In genomic region chr6:32761084-32761483, GRCh38 we compare ENCODE assay signal across 35 cellular contexts. TPM values are rescaled to one million over a fixed set of nuclear protein-coding genes. Genes with fewer than 3 reads are reported as not detected.
DNase-seq lines count a peak whose midpoint lies in the region; ATAC-seq, FAIRE-seq and TF ChIP-seq lines count a peak whose summit lies in the region.
"Had no signal": no experiment of that assay in that cellular context is flagged by ENCODE, and none has a peak within 500 bp of the region (broad histone marks: within the 10 kb centered on the region; RNA-seq: fewer than 3 reads in every experiment).

No MANE protein-coding gene starts in this region.

- no peak for TF ChIP-seq RAD21 in SK-N-SH (IDR thresholded peaks at IDR 0.05; ENCODE audit: low read length)

- no peaks in the 10 kb centered on the region for H3K9me3 Mint-ChIP-seq in activated CD8-positive, alpha-beta memory T cell treated with anti-CD3 and anti-CD28 coated beads, Interleukin-2, amount 10 ng/mL, durations not matched to agents 7 days and 5 days (ENCODE audit: low read depth)
- no peaks in the 10 kb centered on the region for H3K9me3 Mint-ChIP-seq in stimulated activated naive B cell treated with anti-CD40 and anti-IgM and Interleukin-4, amounts not matched to agents 10 μg/mL and 1 μg/mL and 100 μg/mL, for 72 hours
- H3K9me3 Mint-ChIP-seq: activated CD4-positive, alpha-beta memory T cell treated with anti-CD3 and anti-CD28 coated beads for 36 hours; CD4-positive, alpha-beta memory T cell; T-helper 1 cell treated with Interleukin-12 subunit alpha and Interleukin-12 subunit beta and Interleukin-4 antibody, amounts not matched to agents 30 μg/mL and 1 μg/mL, for 36 hours had no signal

- no peak for TF ChIP-seq CTCF in kidney (IDR thresholded peaks at IDR 0.05; ENCODE audit: borderline replicate concordance, extremely low read depth, insufficient read depth)
- TF ChIP-seq CTCF in SK-N-SH (IDR thresholded peaks at IDR 0.05), result no peak
- TF ChIP-seq CTCF in psoas muscle (IDR thresholded peaks at IDR 0.05), result no peak

- FAIRE-seq in kidney (lab: Jason Lieb, UNC), result no peak
- FAIRE-seq: GM12892, H54, HTR-8/SVneo, K562 had no signal

- POLR2A ChIA-PET in SK-N-SH (lab: Yijun Ruan, JAX), result no interaction called here

- H3K27ac ChIP-seq in kidney (ENCODE audit: low read depth in 2 of 2, low read length in 2 of 2) (no peak overlapping the region), SK-N-SH (ENCODE audit: low read depth in 2 of 2, low read length in 1 of 2) (no peak overlapping the region), psoas muscle (no peak overlapping the region)
- H3K27ac ChIP-seq: ascending aorta, colonic mucosa, epithelial cell of prostate, prostate gland, sigmoid colon, SK-N-MC, suprapubic skin had no signal

- peaks cover 2% of the 10 kb centered on the region for H3K4me1 Mint-ChIP-seq in activated CD8-positive, alpha-beta memory T cell treated with anti-CD3 and anti-CD28 coated beads, Interleukin-2, amount 10 ng/mL, durations not matched to agents 7 days and 5 days
- H3K4me1 Mint-ChIP-seq in T-helper 17 cell, result peaks cover 5% of the 10 kb centered on the region
- no peaks in the 10 kb centered on the region for H3K4me1 Mint-ChIP-seq in stimulated activated naive B cell treated with anti-CD40 and anti-IgM and Interleukin-4, amounts not matched to agents 10 μg/mL and 1 μg/mL and 100 μg/mL, for 72 hours

- H3K36me3 ChIP-seq in kidney (ENCODE audit: control insufficient read depth in 1 of 2, insufficient read depth in 2 of 2, low read length in 2 of 2), result no peaks in the 10 kb centered on the region
- no peaks in the 10 kb centered on the region for H3K36me3 ChIP-seq in SK-N-SH (replicated peaks in 1 of 2; ENCODE audit: control insufficient read depth in 1 of 2, insufficient read depth in 2 of 2, low read length in 1 of 2)
- no peaks in the 10 kb centered on the region for H3K36me3 ChIP-seq in psoas muscle (ENCODE audit: insufficient read depth in 1 of 2, low read depth in 1 of 2)
- H3K36me3 ChIP-seq: ascending aorta, colonic mucosa, prostate gland, sigmoid colon, suprapubic skin had no signal

- CTCF ChIA-PET in activated CD8-positive, alpha-beta memory T cell treated with anti-CD3 and anti-CD28 coated beads, Interleukin-2, amount 10 ng/mL, durations not matched to agents 7 days and 5 days (lab: Charles Lee), result interaction anchor here (1.3 kb wide), 1 partner anchor 239 kb away, joined by 3 read pairs; no protein-coding TSS in a partner anchor
- CTCF ChIA-PET in SK-N-SH (lab: Yijun Ruan, JAX), result interaction anchor here (1.7 kb wide), 1 partner anchor 25 kb away, joined by 5 read pairs; no protein-coding TSS in a partner anchor

- intact Hi-C loops in kidney (cut with DNase I) (no loop called here), psoas muscle (cut with DNase I) (no loop called here)

- peaks cover 34% of the 10 kb centered on the region; the same call in 1 of the 2 replicates for H3K27me3 ChIP-seq in SK-N-SH (ENCODE audit: insufficient read depth)
- peaks cover 4 to 20% (median 13%) of the 10 kb centered on the region in 3 donors for H3K27me3 ChIP-seq in psoas muscle (ENCODE audit: insufficient read depth in 3 of 3, low read length in 2 of 3)
- H3K27me3 ChIP-seq: ascending aorta, colonic mucosa had no signal

- no peak overlapping the region for H2AFZ ChIP-seq in SK-N-SH (ENCODE audit: low read depth)

- H3K4me2 ChIP-seq in SK-N-SH, result no peak overlapping the region

- H3K4me1 ChIP-seq in kidney (ENCODE audit: control insufficient read depth in 1 of 2, insufficient read depth in 1 of 2, low read depth in 1 of 2, low read length in 2 of 2), result no peaks in the 10 kb centered on the region
- H3K4me1 ChIP-seq in SK-N-SH (ENCODE audit: control insufficient read depth in 1 of 2, insufficient read depth in 2 of 2, low read depth in 1 of 2, low read length in 1 of 2), result no peaks in the 10 kb centered on the region
- no peaks in the 10 kb centered on the region for H3K4me1 ChIP-seq in psoas muscle
- H3K4me1 ChIP-seq: ascending aorta, colonic mucosa, prostate gland, sigmoid colon, suprapubic skin had no signal

- H3K27ac Mint-ChIP-seq in activated CD8-positive, alpha-beta memory T cell treated with anti-CD3 and anti-CD28 coated beads, Interleukin-2, amount 10 ng/mL, durations not matched to agents 7 days and 5 days, result no peak overlapping the region
- H3K27ac Mint-ChIP-seq in T-helper 17 cell, result no peak overlapping the region
- H3K27ac Mint-ChIP-seq in stimulated activated naive B cell treated with anti-CD40 and anti-IgM and Interleukin-4, amounts not matched to agents 10 μg/mL and 1 μg/mL and 100 μg/mL, for 72 hours, result peak overlapping the region; percentile 73
- H3K27ac Mint-ChIP-seq: activated CD4-positive, alpha-beta memory T cell treated with anti-CD3 and anti-CD28 coated beads for 36 hours; activated naive CD8-positive, alpha-beta T cell; T-helper 1 cell treated with Interleukin-12 subunit alpha and Interleukin-12 subunit beta and Interleukin-4 antibody, amounts not matched to agents 30 μg/mL and 1 μg/mL, for 36 hours had no signal

- no peak for TF ChIP-seq EP300 in SK-N-SH (IDR thresholded peaks at IDR 0.05; ENCODE audit: borderline replicate concordance in 1 of 2, low read depth in 1 of 2, low read length in 1 of 2)

- no peak overlapping the region for H3K4me3 Mint-ChIP-seq in activated CD8-positive, alpha-beta memory T cell treated with anti-CD3 and anti-CD28 coated beads, Interleukin-2, amount 10 ng/mL, durations not matched to agents 7 days and 5 days
- no peak overlapping the region for H3K4me3 Mint-ChIP-seq in T-helper 17 cell
- peak overlapping the region; percentile 62 to 72 for H3K4me3 Mint-ChIP-seq in stimulated activated naive B cell treated with anti-CD40 and anti-IgM and Interleukin-4, amounts not matched to agents 10 μg/mL and 1 μg/mL and 100 μg/mL, for 72 hours
- H3K4me3 Mint-ChIP-seq: activated CD4-positive, alpha-beta memory T cell treated with anti-CD3 and anti-CD28 coated beads for 36 hours; activated naive CD8-positive, alpha-beta T cell; T-helper 1 cell treated with Interleukin-12 subunit alpha and Interleukin-12 subunit beta and Interleukin-4 antibody, amounts not matched to agents 30 μg/mL and 1 μg/mL, for 36 hours had no signal

- H3K36me3 Mint-ChIP-seq in activated CD8-positive, alpha-beta memory T cell treated with anti-CD3 and anti-CD28 coated beads, Interleukin-2, amount 10 ng/mL, durations not matched to agents 7 days and 5 days, result no peaks in the 10 kb centered on the region
- H3K36me3 Mint-ChIP-seq in T-helper 17 cell (ENCODE audit: low read depth), result no peaks in the 10 kb centered on the region
- H3K36me3 Mint-ChIP-seq in stimulated activated naive B cell treated with anti-CD40 and anti-IgM and Interleukin-4, amounts not matched to agents 10 μg/mL and 1 μg/mL and 100 μg/mL, for 72 hours, result no peaks in the 10 kb centered on the region
- H3K36me3 Mint-ChIP-seq: activated CD4-positive, alpha-beta memory T cell treated with anti-CD3 and anti-CD28 coated beads for 36 hours; activated naive CD8-positive, alpha-beta T cell; CD4-positive, alpha-beta memory T cell had no signal

- no peak for DNase-seq in activated CD8-positive, alpha-beta memory T cell treated with anti-CD3 and anti-CD28 coated beads, Interleukin-2, amount 10 ng/mL, durations not matched to agents 7 days and 5 days
- DNase-seq in activated CD8-positive, alpha-beta memory T cell treated with anti-CD3 and anti-CD28 coated beads, Interleukin-2, amount 50 U/mL, for 4 hours, result no peak
- DNase-seq in T-helper 17 cell, result no peak
- peak; percentile 65 for DNase-seq in kidney
- no peak for DNase-seq in stimulated activated naive B cell treated with anti-CD40 and anti-IgM and Interleukin-4, amounts not matched to agents 10 μg/mL and 1 μg/mL and 100 μg/mL, for 72 hours
- DNase-seq in SK-N-SH, result no peak
- DNase-seq in psoas muscle, result no peak
- no peak for DNase-seq in activated gamma-delta T cell treated with Interleukin-2 at 50 U/mL for 16 hours
- DNase-seq: activated CD4-positive, alpha-beta memory T cell treated with anti-CD3 and anti-CD28 coated beads for 36 hours; activated effector memory CD4-positive, alpha-beta T cell treated with Interleukin-2 at 50 U/mL for 16 hours; colonic mucosa; effector CD8-positive, alpha-beta T cell; left colon; mesendoderm; NCI-H1092 treated with DMSO at 0.1 percent for 48 hours; NCI-H526; PC-3; sigmoid colon; stimulated activated CD4-positive, alpha-beta T cell treated with anti-CD3 and anti-CD28 coated beads, Interleukin-12 subunit alpha, Interleukin-12 subunit beta, amount 100 ng/mL, for 4 hours; stimulated activated CD4-positive, alpha-beta T cell treated with anti-CD3 and anti-CD28 coated beads, Interleukin-4, amount 100 ng/mL, for 1 hour had no signal

- H3K27me3 Mint-ChIP-seq in activated CD8-positive, alpha-beta memory T cell treated with anti-CD3 and anti-CD28 coated beads, Interleukin-2, amount 10 ng/mL, durations not matched to agents 7 days and 5 days, result peaks cover 52% of the 10 kb centered on the region
- peaks cover 74% of the 10 kb centered on the region for H3K27me3 Mint-ChIP-seq in T-helper 17 cell
- H3K27me3 Mint-ChIP-seq in stimulated activated naive B cell treated with anti-CD40 and anti-IgM and Interleukin-4, amounts not matched to agents 10 μg/mL and 1 μg/mL and 100 μg/mL, for 72 hours, result peaks cover 35 to 36% of the 10 kb centered on the region in 2 donors

- no peaks in the 10 kb centered on the region for H3K9me2 ChIP-seq in SK-N-SH

- no peak overlapping the region for H3K4me3 ChIP-seq in kidney (ENCODE audit: low read length in 2 of 2)
- H3K4me3 ChIP-seq in SK-N-SH (ENCODE audit: low read depth in 2 of 2, low read length in 1 of 2), result no peak overlapping the region
- H3K4me3 ChIP-seq in psoas muscle, result no peak overlapping the region
- H3K4me3 ChIP-seq: ascending aorta, colonic mucosa, K562, prostate gland, sigmoid colon, SK-N-MC, suprapubic skin had no signal

- no peaks in the 10 kb centered on the region for H3F3A ChIP-seq in SK-N-SH (replicated peaks; ENCODE audit: insufficient read depth)

- no peak overlapping the region for H3K9ac ChIP-seq in kidney (ENCODE audit: low read length in 2 of 2)
- no peak overlapping the region for H3K9ac ChIP-seq in SK-N-SH

- H4K20me1 ChIP-seq in SK-N-SH (ENCODE audit: insufficient read depth), result no peaks in the 10 kb centered on the region

- 27% methylated on average over 16 of the region's 16 CpGs for WGBS in SK-N-SH (ENCODE audit: low lambda C conversion rate)
- 81 to 86% (median 82%) methylated on average over 16 of the region's 16 CpGs for WGBS in psoas muscle, 3 donors

- peak; percentile 76 for ATAC-seq in activated CD8-positive, alpha-beta memory T cell treated with anti-CD3 and anti-CD28 coated beads, Interleukin-2, amount 10 ng/mL, durations not matched to agents 7 days and 5 days
- ATAC-seq in T-helper 17 cell (peak; percentile 76), psoas muscle (no peak)
- peak; percentile 68 for ATAC-seq in stimulated activated naive B cell treated with anti-CD40 and anti-IgM and Interleukin-4, amounts not matched to agents 10 μg/mL and 1 μg/mL and 100 μg/mL, for 72 hours (replicated peaks)
- ATAC-seq: K562, left colon, PC-3 had no signal

- H3K79me2 ChIP-seq in SK-N-SH (ENCODE audit: insufficient read depth), result no peaks in the 10 kb centered on the region

- no peaks in the 10 kb centered on the region for H3K9me3 ChIP-seq in T-helper 17 cell (ENCODE audit: control insufficient read depth, low read length, poor library complexity, severe bottlenecking)
- no peaks in the 10 kb centered on the region for H3K9me3 ChIP-seq in kidney (ENCODE audit: control insufficient read depth in 1 of 2, low read length in 2 of 2)
- H3K9me3 ChIP-seq in SK-N-SH, result no peaks in the 10 kb centered on the region
- no peaks in the 10 kb centered on the region for H3K9me3 ChIP-seq in psoas muscle
- H3K9me3 ChIP-seq: ascending aorta, colonic mucosa, prostate gland, sigmoid colon, suprapubic skin had no signal

RNA-seq across cellular contexts. Expression of gene HLA-DQB2, which starts 2.2 kb away (rescaled TPM):
- total RNA-seq in activated CD8-positive, alpha-beta memory T cell treated with anti-CD3 and anti-CD28 coated beads, Interleukin-2, amount 10 ng/mL, durations not matched to agents 7 days and 5 days, result 1 to 10 TPM; 2.9 to 4.2 TPM
- total RNA-seq in T-helper 17 cell (1 to 10 TPM; 1.1 to 8.3 TPM), kidney (15.1 TPM), psoas muscle (1 to 10 TPM in 2 of 4 donors, under 1 TPM in 1, not detected in 1; 0.38 to 1.2 (median 1.2) TPM)
- polyA plus RNA-seq in kidney (ENCODE audit: insufficient read depth, low read depth, low replicate concordance) (1.7 TPM), SK-N-SH (2012; rRNA removed) (not detected in 2 replicates), psoas muscle (not detected)
- polyA plus RNA-seq in SK-N-SH (2012; cell fraction: cytosol; rRNA removed), result not detected in 2 replicates
- polyA plus RNA-seq in SK-N-SH (2012; cell fraction: nucleus; rRNA removed), result not detected in 2 replicates
- total RNA-seq: A172; activated CD4-positive, alpha-beta memory T cell treated with anti-CD3 and anti-CD28 coated beads for 36 hours; CD4-positive, alpha-beta memory T cell; glomerular endothelial cell; K562; MCF 10A; PC-3 had no signal
- polyA plus RNA-seq: K562 had no signal

RNA-seq across cellular contexts. Expression of gene HLA-DQA2, which starts 19.9 kb away (rescaled TPM):
- total RNA-seq in activated CD8-positive, alpha-beta memory T cell treated with anti-CD3 and anti-CD28 coated beads, Interleukin-2, amount 10 ng/mL, durations not matched to agents 7 days and 5 days, result 10 to 100 TPM in 1 of 2 experiments, 1 to 10 TPM in 1; 4.9 to 11.6 TPM
- total RNA-seq in T-helper 17 cell (1 to 10 TPM in 1 of 2 donors, under 1 TPM in 1; 0.70 to 3.4 TPM), kidney (6.4 TPM), psoas muscle (1 to 10 TPM in 1 of 4 donors, under 1 TPM in 2, not detected in 1; 0.16 to 1.8 (median 0.99) TPM)
- polyA plus RNA-seq in kidney (ENCODE audit: insufficient read depth, low read depth, low replicate concordance) (10.0 TPM), SK-N-SH (2012; rRNA removed) (not detected in 2 replicates), psoas muscle (not detected)
- not detected in 2 replicates for polyA plus RNA-seq in SK-N-SH (2012; cell fraction: cytosol; rRNA removed)
- polyA plus RNA-seq in SK-N-SH (2012; cell fraction: nucleus; rRNA removed), result not detected in 2 replicates
- total RNA-seq: A172; activated CD4-positive, alpha-beta memory T cell treated with anti-CD3 and anti-CD28 coated beads for 36 hours; CD4-positive, alpha-beta memory T cell; glomerular endothelial cell; K562; MCF 10A; PC-3 had no signal
- polyA plus RNA-seq: K562 had no signal

RNA-seq across cellular contexts. Expression of gene HLA-DOB, which starts 55.7 kb away (rescaled TPM):
- 1 to 10 TPM; 2.7 to 3.9 TPM for total RNA-seq in activated CD8-positive, alpha-beta memory T cell treated with anti-CD3 and anti-CD28 coated beads, Interleukin-2, amount 10 ng/mL, durations not matched to agents 7 days and 5 days
- 1 to 10 TPM; 2.3 to 6.6 TPM for total RNA-seq in T-helper 17 cell
- total RNA-seq in kidney, result 6.1 TPM
- polyA plus RNA-seq in kidney (ENCODE audit: insufficient read depth, low read depth, low replicate concordance), result 1.9 TPM
- polyA plus RNA-seq in SK-N-SH (2012; rRNA removed), result not detected in 2 replicates
- not detected in 2 replicates for polyA plus RNA-seq in SK-N-SH (2012; cell fraction: cytosol; rRNA removed)
- 0.12 TPM in 1 of 2 replicates, not detected in the other for polyA plus RNA-seq in SK-N-SH (2012; cell fraction: nucleus; rRNA removed)
- total RNA-seq in psoas muscle, result under 1 TPM in 1 of 4 donors, not detected in 3; 0.21 TPM
- under 1 TPM; 0.10 to 0.25 (median 0.18) TPM for polyA plus RNA-seq in psoas muscle
- total RNA-seq: A172, ascending aorta had no signal

Comparison
In these comparisons a context has a peak if more than half of its experiments do, and no peak if none do; other contexts are left out.
1. ATAC-seq: peak in activated CD8-positive, alpha-beta memory T cell treated with anti-CD3 and anti-CD28 coated beads, Interleukin-2, amount 10 ng/mL, durations not matched to agents 7 days and 5 days (single experiment), T-helper 17 cell (single experiment) and stimulated activated naive B cell treated with anti-CD40 and anti-IgM and Interleukin-4, amounts not matched to agents 10 μg/mL and 1 μg/mL and 100 μg/mL, for 72 hours (2 of 2); none in psoas muscle (0 of 4).
2. H3K4me3 Mint-ChIP-seq: peak in stimulated activated naive B cell treated with anti-CD40 and anti-IgM and Interleukin-4, amounts not matched to agents 10 μg/mL and 1 μg/mL and 100 μg/mL, for 72 hours (2 of 2); none in activated CD8-positive, alpha-beta memory T cell treated with anti-CD3 and anti-CD28 coated beads, Interleukin-2, amount 10 ng/mL, durations not matched to agents 7 days and 5 days (single experiment) and T-helper 17 cell (single experiment).